In genomic region chr13:71290963-71291937, GRCh38 we compare ENCODE assay signal across 8 cellular contexts.
DNase-seq lines count a peak whose midpoint lies in the region; ATAC-seq, FAIRE-seq and TF ChIP-seq lines count a peak whose summit lies in the region.

No MANE protein-coding gene starts in this region.

- H3K9me2 ChIP-seq in OCI-LY7 (ENCODE audit: insufficient read depth, low read length): no peaks in the 10 kb centered on the region

- H3K4me1 ChIP-seq in OCI-LY7 (ENCODE audit: insufficient read depth, low read length, poor library complexity, severe bottlenecking) (no peaks in the 10 kb centered on the region), kidney (ENCODE audit: control insufficient read depth in 1 of 2, insufficient read depth in 1 of 2, low read depth in 1 of 2, low read length in 2 of 2) (no peaks in the 10 kb centered on the region)

- H3K27ac ChIP-seq in OCI-LY7 (ENCODE audit: low read depth, low read length, poor library complexity, severe bottlenecking): no peak overlapping the region
- H3K27ac ChIP-seq in kidney (ENCODE audit: low read depth in 2 of 2, low read length in 2 of 2): peak overlapping the region in 1 of 2 donors; percentile 51

- H2AFZ ChIP-seq in OCI-LY7 (ENCODE audit: low read length): peak overlapping the region; percentile 84; the same call in 1 of the 2 replicates

- ATAC-seq in GM18909 (IDR thresholded peaks at IDR 0.05; ENCODE audit: poor library complexity, unreplicated experiment): peak; percentile 90
- ATAC-seq in HG03135 (IDR thresholded peaks at IDR 0.05; ENCODE audit: unreplicated experiment): peak; percentile 83

- no peak for TF ChIP-seq CTCF in OCI-LY7 (conservative IDR thresholded peaks at IDR 0.05; ENCODE audit: low read length)
- TF ChIP-seq CTCF in kidney (IDR thresholded peaks at IDR 0.05; ENCODE audit: borderline replicate concordance, extremely low read depth, insufficient read depth): no peak

- POLR2A ChIA-PET in OCI-LY7 (lab: Charles Lee): interaction anchor here (0.5 to 0.7 kb wide), 3 partner anchors 46 to 1345 kb away, joined by 3 read pairs; no protein-coding TSS in a partner anchor

- BruUV-seq in OCI-LY7 (replicated peaks; lab: Mats Ljungman, UMichigan): no TSS peak

- H3K9ac ChIP-seq in kidney (ENCODE audit: low read length in 2 of 2): no peak overlapping the region

- intact Hi-C loops in OCI-LY7 (cut with micrococcal nuclease; ENCODE audit: unreplicated experiment) (no loop called here), kidney (cut with DNase I) (no loop called here)

- H3K4me2 ChIP-seq in OCI-LY7 (ENCODE audit: low read length): peak overlapping the region; percentile 29

- CTCF ChIA-PET in OCI-LY7 (lab: Charles Lee; ENCODE audit: unreplicated experiment): no interaction called here

- no peaks in the 10 kb centered on the region for H3K79me2 ChIP-seq in OCI-LY7 (ENCODE audit: insufficient read depth, low read depth, low read length)

- H3K9me3 ChIP-seq in OCI-LY7 (ENCODE audit: low read length) (no peaks in the 10 kb centered on the region), kidney (ENCODE audit: control insufficient read depth in 1 of 2, low read length in 2 of 2) (no peaks in the 10 kb centered on the region)

- FAIRE-seq in kidney (lab: Jason Lieb, UNC): no peak

- H3K4me3 ChIP-seq in OCI-LY7 (ENCODE audit: low read depth, low read length, poor library complexity, severe bottlenecking) (peak overlapping the region; percentile 49), kidney (ENCODE audit: low read length in 2 of 2) (peak overlapping the region; percentile 65 to 88)

- H3K36me3 ChIP-seq in OCI-LY7 (ENCODE audit: insufficient read depth, low read length) (no peaks in the 10 kb centered on the region), kidney (ENCODE audit: control insufficient read depth in 1 of 2, insufficient read depth in 2 of 2, low read length in 2 of 2) (no peaks in the 10 kb centered on the region)

- H4K20me1 ChIP-seq in OCI-LY7 (ENCODE audit: insufficient read depth, low read length): no peaks in the 10 kb centered on the region

- DNase-seq in AG20443 (ENCODE audit: low spot score) (peak; percentile 6), OCI-LY7 (ENCODE audit: low spot score) (peak; percentile 11), kidney (no peak), middle frontal gyrus (ENCODE audit: extremely low spot score, low spot score) (no peak)
- DNase-seq in activated naive CD4-positive, alpha-beta T cell treated with anti-CD3 and anti-CD28 coated beads, Interleukin-2, amount 50 U/mL, for 16 hours: peak; percentile 33
- peak; percentile 27 for DNase-seq in stimulated activated CD8-positive, alpha-beta memory T cell treated with anti-CD3 and anti-CD28 coated beads, Interleukin-4, amount 100 ng/mL, for 48 hours

Comparison
In these comparisons a context has a peak if more than half of its experiments do, and no peak if none do; other contexts are left out.
1. DNase-seq: peak in AG20443 (single experiment), OCI-LY7 (single experiment), activated naive CD4-positive, alpha-beta T cell treated with anti-CD3 and anti-CD28 coated beads, Interleukin-2, amount 50 U/mL, for 16 hours (single experiment) and stimulated activated CD8-positive, alpha-beta memory T cell treated with anti-CD3 and anti-CD28 coated beads, Interleukin-4, amount 100 ng/mL, for 48 hours (single experiment); none in kidney (single experiment) and middle frontal gyrus (single experiment).